ENCODE assay signal across 8 cellular contexts in the genomic region with DNA sequence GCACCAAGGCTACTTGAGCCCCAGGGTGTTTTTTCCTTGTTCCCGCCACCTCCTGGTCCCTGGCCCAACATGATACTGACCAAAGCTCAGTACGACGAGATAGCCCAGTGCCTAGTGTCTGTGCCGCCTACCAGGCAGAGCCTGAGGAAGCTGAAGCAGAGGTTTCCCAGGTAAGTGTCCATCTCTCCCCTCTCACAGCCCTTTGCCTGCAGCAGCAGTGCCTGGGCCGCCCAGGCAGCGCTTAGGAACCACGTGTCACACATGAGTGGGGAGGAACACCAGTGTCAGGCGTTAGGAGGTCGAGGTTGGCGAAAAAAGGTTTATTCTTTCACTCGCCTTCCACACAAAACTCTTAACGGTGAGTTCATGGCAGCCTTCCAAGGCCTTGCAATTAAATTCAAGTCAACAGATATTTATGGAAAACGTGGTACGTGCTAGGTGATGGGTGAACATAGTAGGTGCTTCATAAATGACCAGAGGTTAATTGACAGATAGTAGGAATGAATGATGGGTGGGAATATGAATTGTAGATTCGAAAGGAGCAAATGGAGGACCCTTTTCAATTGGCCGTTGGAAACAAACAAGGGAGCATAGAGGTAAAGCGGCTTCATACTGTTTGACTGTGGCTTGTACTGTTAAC. TPM values are rescaled to one million over a fixed set of nuclear protein-coding genes. Genes with fewer than 3 reads are reported as not detected.
A peak's percentile ranks its signal among the peaks of the same experiment; 100 is the strongest.
DNase-seq lines count a peak whose midpoint lies in the region; ATAC-seq and TF ChIP-seq lines count a peak whose summit lies in the region.

No MANE protein-coding gene starts in this region.

- H3K4me1 Mint-ChIP-seq in type B pancreatic cell (ENCODE audit: unreplicated experiment) = peaks cover 37% of the 10 kb centered on the region

- peak; percentile 17 for ATAC-seq in HG03064 (IDR thresholded peaks at IDR 0.05; ENCODE audit: low read depth, unreplicated experiment)

- no peaks in the 10 kb centered on the region for H3K36me3 ChIP-seq in SK-N-MC (ENCODE audit: insufficient read depth, low read length)
- no peaks in the 10 kb centered on the region for H3K36me3 ChIP-seq in mucosa of stomach (ENCODE audit: control insufficient read depth, insufficient read depth, low read length)

- TF ChIP-seq CTCF in type B pancreatic cell (conservative IDR thresholded peaks at IDR 0.05) = no peak

- H3K4me3 ChIP-seq in SK-N-MC (peak overlapping the region; percentile 84), mucosa of stomach (ENCODE audit: low read length) (peak overlapping the region; percentile 65)

- H3K27me3 ChIP-seq in mucosa of stomach (ENCODE audit: control insufficient read depth, insufficient read depth, low read length) = no peaks in the 10 kb centered on the region

- no peak overlapping the region for H3K27ac ChIP-seq in SK-N-MC

- H3K4me3 Mint-ChIP-seq in type B pancreatic cell = peak overlapping the region; percentile 90

- H3K9me3 ChIP-seq in SK-N-MC (ENCODE audit: low read depth, low read length) (no peaks in the 10 kb centered on the region), mucosa of stomach (ENCODE audit: control insufficient read depth, low read length) (no peaks in the 10 kb centered on the region)

- H3K9me3 Mint-ChIP-seq in type B pancreatic cell = no peaks in the 10 kb centered on the region

- no peaks in the 10 kb centered on the region for H3K36me3 Mint-ChIP-seq in type B pancreatic cell

- no peaks in the 10 kb centered on the region for H3K4me1 ChIP-seq in mucosa of stomach (ENCODE audit: control insufficient read depth, insufficient read depth, low read length)

- no peaks in the 10 kb centered on the region for H3K27me3 Mint-ChIP-seq in type B pancreatic cell

- peak overlapping the region; percentile 97 for H3K27ac Mint-ChIP-seq in type B pancreatic cell

- peak; percentile 21 for DNase-seq in stimulated activated CD4-positive, alpha-beta T cell treated with anti-CD3 and anti-CD28 coated beads, Interleukin-12 subunit alpha, Interleukin-12 subunit beta, amount 100 ng/mL, for 4 hours
- DNase-seq in stimulated activated CD4-positive, alpha-beta T cell treated with anti-CD3 and anti-CD28 coated beads, Interleukin-2, amount 100 ng/mL, for 48 hours = no peak
- DNase-seq in SK-N-MC (ENCODE audit: low read depth, low spot score) (no peak), type B pancreatic cell (ENCODE audit: extremely low spot score, unreplicated experiment) (no peak)
- peak; percentile 5 for DNase-seq in effector CD8-positive, alpha-beta T cell (lab: John Stamatoyannopoulos, UW)
- DNase-seq in activated effector memory CD4-positive, alpha-beta T cell treated with anti-CD3 and anti-CD28 coated beads, Interleukin-2, amount 50 U/mL, for 16 hours = no peak

- H3K9ac ChIP-seq in SK-N-MC (ENCODE audit: insufficient read length) (peak overlapping the region; percentile 79), mucosa of stomach (ENCODE audit: low read length) (peak overlapping the region; percentile 81)

RNA-seq across cellular contexts. Expression of gene CDIN1, which starts 0.5 kb away (rescaled TPM):
- total RNA-seq in type B pancreatic cell (ENCODE audit: low replicate concordance) = 17.0 and 20.9 TPM in 2 replicates

Comparison
In these comparisons a context has a peak if more than half of its experiments do, and no peak if none do; other contexts are left out.
1. DNase-seq: peak in stimulated activated CD4-positive, alpha-beta T cell treated with anti-CD3 and anti-CD28 coated beads, Interleukin-12 subunit alpha, Interleukin-12 subunit beta, amount 100 ng/mL, for 4 hours (single experiment) and effector CD8-positive, alpha-beta T cell (single experiment); none in stimulated activated CD4-positive, alpha-beta T cell treated with anti-CD3 and anti-CD28 coated beads, Interleukin-2, amount 100 ng/mL, for 48 hours (0 of 2), SK-N-MC (single experiment), type B pancreatic cell (single experiment) and activated effector memory CD4-positive, alpha-beta T cell treated with anti-CD3 and anti-CD28 coated beads, Interleukin-2, amount 50 U/mL, for 16 hours (single experiment).